8 cellular contexts compared by ENCODE assay signal in the genomic region with DNA sequence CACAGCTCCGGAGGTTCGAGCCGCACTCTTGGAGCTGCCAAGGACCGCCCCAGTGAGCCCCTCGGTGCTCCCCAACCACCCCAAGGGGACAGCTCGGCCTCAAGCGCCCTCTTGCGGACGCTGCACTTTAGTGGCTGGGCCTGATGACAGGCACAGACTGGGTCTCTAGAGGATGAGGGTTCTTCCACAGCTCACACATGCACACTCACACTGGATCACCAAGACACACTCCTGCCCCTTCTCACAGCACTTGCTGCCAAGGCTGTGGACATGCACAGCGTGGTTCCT. TPM values are rescaled to one million over a fixed set of nuclear protein-coding genes. Genes with fewer than 3 reads are reported as not detected.
A peak's percentile ranks its signal among the peaks of the same experiment; 100 is the strongest.
DNase-seq lines count a peak whose midpoint lies in the region; ATAC-seq and TF ChIP-seq lines count a peak whose summit lies in the region.

No MANE protein-coding gene starts in this region.

- peak; percentile 19 for TF ChIP-seq CTCF in AG09319 (IDR thresholded peaks at IDR 0.05; ENCODE audit: low read depth, low read length)
- TF ChIP-seq CTCF in GM13976 (IDR thresholded peaks at IDR 0.05; ENCODE audit: borderline replicate concordance, control extremely low read depth, extremely low read depth, insufficient read depth, missing control alignments) = peak; percentile 32
- TF ChIP-seq CTCF in transverse colon (IDR thresholded peaks at IDR 0.05) = peak; percentile 10 to 32 (median 24)

- no peak overlapping the region for H3K4me3 ChIP-seq in transverse colon

- no peak overlapping the region for H3K27ac ChIP-seq in transverse colon

- DNase-seq in AG09319 (ENCODE audit: extremely low read depth, low read depth) = no peak
- peak; percentile 70 for DNase-seq in GM13976 (ENCODE audit: low spot score)
- peak; percentile 20 for DNase-seq in glomerular visceral epithelial cell (ENCODE audit: extremely low spot score)
- peak; percentile 13 for DNase-seq in transverse colon
- no peak for DNase-seq in NCI-H526 treated with DMSO at 0.1 percent for 48 hours (lab: John Stamatoyannopoulos, UW)
- DNase-seq in HCEC 1CT = no peak

- intact Hi-C loops in transverse colon (cut with DNase I; ENCODE audit: low total_unique reads) = no loop called here

- no peaks in the 10 kb centered on the region for H3K9me3 ChIP-seq in transverse colon

- WGBS in transverse colon (ENCODE audit: low coverage in 1 of 2), 2 donors = 63% methylated on average over 7 of the region's 10 CpGs; no CpG with 5 or more reads in 1 of the 2 donors

- no peaks in the 10 kb centered on the region for H3K36me3 ChIP-seq in transverse colon

- ATAC-seq in SK-N-SH treated with all-trans-retinoic acid at 6 μM for 48 hours = peak; percentile 67
- no peak for ATAC-seq in GM18505 (IDR thresholded peaks at IDR 0.05; ENCODE audit: unreplicated experiment)

- TF ChIP-seq EP300 in transverse colon (IDR thresholded peaks at IDR 0.05; ENCODE audit: low read depth) = no peak

- peaks cover 50% of the 10 kb centered on the region for H3K27me3 ChIP-seq in transverse colon

- H3K4me1 ChIP-seq in transverse colon = peaks cover 0 to 20% (median 17%) of the 10 kb centered on the region in 4 donors

- TF ChIP-seq POLR2A in transverse colon (IDR thresholded peaks at IDR 0.05) = no peak
- TF ChIP-seq POLR2A in GM18505 (IDR thresholded peaks at IDR 0.05; ENCODE audit: borderline replicate concordance, extremely low read depth, insufficient read depth, insufficient read length) = no peak

- in situ Hi-C loops in GM13976 (cut with MboI; ENCODE audit: low sequenced_read_pairs, unreplicated experiment) (no loop called here), transverse colon (cut with MboI; ENCODE audit: low pct_ligation_motif_present in 1 of 4, low pct_unique_long_range_greater_than_20kb in 1 of 4, low sequenced_read_pairs in 3 of 4) (loop anchor here in 1 of 4 donors (25.0 kb wide), 1 partner anchor 217 kb away; no protein-coding TSS in a partner anchor)

TF ChIP-seq in SK-N-SH treated with all-trans-retinoic acid at 6 μM for 48 hours, 23 proteins besides CTCF, POLR2A, EP300 and RAD21:
- TF ChIP-seq ZFP30 (CRISPR knock-in tag; IDR thresholded peaks at IDR 0.05) = no peak
- no peak for TF ChIP-seq RARB (CRISPR knock-in tag; IDR thresholded peaks at IDR 0.05)
- TF ChIP-seq TSHZ2 (CRISPR knock-in tag; IDR thresholded peaks at IDR 0.05) = no peak
- no peak for TF ChIP-seq ESRRG (CRISPR knock-in tag; IDR thresholded peaks at IDR 0.05)
- TF ChIP-seq CREB5 (CRISPR knock-in tag; IDR thresholded peaks at IDR 0.05; ENCODE audit: low read depth) = no peak
- TF ChIP-seq OSR1 (CRISPR knock-in tag; IDR thresholded peaks at IDR 0.05) = no peak
- no peak for TF ChIP-seq ZNF70 (CRISPR knock-in tag; IDR thresholded peaks at IDR 0.05)
- no peak for TF ChIP-seq CSDC2 (CRISPR knock-in tag; IDR thresholded peaks at IDR 0.05)
- TF ChIP-seq PATZ1 (CRISPR knock-in tag; IDR thresholded peaks at IDR 0.05; ENCODE audit: borderline replicate concordance) = no peak
- TF ChIP-seq PPARA (CRISPR knock-in tag; IDR thresholded peaks at IDR 0.05; ENCODE audit: borderline replicate concordance) = no peak
- no peak for TF ChIP-seq GLIS3 (CRISPR knock-in tag; IDR thresholded peaks at IDR 0.05)
- TF ChIP-seq POU6F1 (CRISPR knock-in tag; IDR thresholded peaks at IDR 0.05; ENCODE audit: borderline replicate concordance, low read depth) = no peak
- TF ChIP-seq ZNF8 (CRISPR knock-in tag; IDR thresholded peaks at IDR 0.05) = no peak
- TF ChIP-seq TOX (CRISPR knock-in tag; IDR thresholded peaks at IDR 0.05; ENCODE audit: borderline replicate concordance) = no peak
- no peak for TF ChIP-seq TCF4 (CRISPR knock-in tag; IDR thresholded peaks at IDR 0.05; ENCODE audit: borderline replicate concordance)
- no peak for TF ChIP-seq ZFP3 (CRISPR knock-in tag; IDR thresholded peaks at IDR 0.05)
- no peak for TF ChIP-seq ISL1 (CRISPR knock-in tag; IDR thresholded peaks at IDR 0.05)
- TF ChIP-seq SNAI2 (CRISPR knock-in tag; IDR thresholded peaks at IDR 0.05) = no peak
- TF ChIP-seq CSRNP3 (CRISPR knock-in tag; IDR thresholded peaks at IDR 0.05) = no peak
- TF ChIP-seq ZC3H10 (CRISPR knock-in tag; IDR thresholded peaks at IDR 0.05) = no peak

RNA-seq across cellular contexts. Expression of gene RET, which starts 2.1 kb away (rescaled TPM):
- 1 to 10 TPM in 3 of 4 donors, under 1 TPM in 1; 0.37 to 5.6 (median 1.4) TPM for total RNA-seq in transverse colon

RNA-seq across cellular contexts. Expression of gene CSGALNACT2, which starts 59.3 kb away (rescaled TPM):
- 10 to 100 TPM in 2 of 4 donors, 1 to 10 TPM in 2; 4.1 to 15.5 (median 10.9) TPM for total RNA-seq in transverse colon

Comparison
In these comparisons a context has a peak if more than half of its experiments do, and no peak if none do; other contexts are left out.
1. DNase-seq: peak in GM13976 (single experiment), glomerular visceral epithelial cell (single experiment) and transverse colon (single experiment); none in AG09319 (single experiment), NCI-H526 treated with DMSO at 0.1 percent for 48 hours (single experiment) and HCEC 1CT (single experiment).
2. Peak in every context shown above with its lines, with median percentiles within 50 percentile points of each other: CTCF ChIP-seq.